In genomic region chr18:24019641-24020331, GRCh38 we compare ENCODE assay signal across 8 cellular contexts. TPM values are rescaled to one million over a fixed set of nuclear protein-coding genes. Genes with fewer than 3 reads are reported as not detected.
A peak's percentile ranks its signal among the peaks of the same experiment; 100 is the strongest.
DNase-seq lines count a peak whose midpoint lies in the region; ATAC-seq and TF ChIP-seq lines count a peak whose summit lies in the region.

No MANE protein-coding gene starts in this region.

- no peaks in the 10 kb centered on the region for H3K27me3 ChIP-seq in body of pancreas

- no peak for TF ChIP-seq POLR2A in body of pancreas (IDR thresholded peaks at IDR 0.05)

- TF ChIP-seq CTCF in mucosa of descending colon (IDR thresholded peaks at IDR 0.05) = no peak
- no peak for TF ChIP-seq CTCF in body of pancreas (IDR thresholded peaks at IDR 0.05)

- no peak overlapping the region for H3K27ac ChIP-seq in body of pancreas

- H3K36me3 ChIP-seq in mucosa of descending colon (ENCODE audit: low read depth) (no peaks in the 10 kb centered on the region), body of pancreas (replicated peaks in 1 of 2; ENCODE audit: insufficient read depth in 1 of 2, low read depth in 2 of 2) (no peaks in the 10 kb centered on the region)

- DNase-seq in GM19240 (ENCODE audit: insufficient read length, low spot score) (peak; percentile 53), T-helper 9 cell (peak; percentile 23), mucosa of descending colon (no peak), NCI-H1417 treated with DMSO at 0.1 percent for 48 hours (lab: John Stamatoyannopoulos, UW) (no peak), HK-2 (ENCODE audit: unreplicated experiment) (no peak), cortex of kidney (lab: John Stamatoyannopoulos, UW) (no peak), body of pancreas (no peak)

- H3K4me3 ChIP-seq in mucosa of descending colon = no peak overlapping the region
- no peak overlapping the region for H3K4me3 ChIP-seq in body of pancreas

- WGBS in body of pancreas, 2 donors = 70 to 84% methylated on average over 5 of the region's 5 CpGs

- intact Hi-C loops in mucosa of descending colon (cut with DNase I, micrococcal nuclease) = no loop called here
- intact Hi-C loops in body of pancreas (cut with DNase I) = loop anchor here (10.0 kb wide), 1 partner anchor 55 kb away; no protein-coding TSS in a partner anchor

- H3K9me3 ChIP-seq in mucosa of descending colon = no peaks in the 10 kb centered on the region
- H3K9me3 ChIP-seq in body of pancreas = no peaks in the 10 kb centered on the region

- H3K4me1 ChIP-seq in mucosa of descending colon (ENCODE audit: low read depth) = no peaks in the 10 kb centered on the region
- peaks cover 22% of the 10 kb centered on the region for H3K4me1 ChIP-seq in body of pancreas

- ATAC-seq in HG03064 (IDR thresholded peaks at IDR 0.05; ENCODE audit: low read depth, unreplicated experiment) = peak; percentile 74
- peak; percentile 43 for ATAC-seq in mucosa of descending colon
- no peak for ATAC-seq in body of pancreas

RNA-seq across cellular contexts. Expression of gene TTC39C, which starts 5.2 kb away (rescaled TPM):
- total RNA-seq in mucosa of descending colon (10 to 100 TPM in 2 of 3 donors, 1 to 10 TPM in 1; 8.1 to 14.6 (median 13.2) TPM), body of pancreas (10 to 100 TPM; 20.1 to 21.8 TPM)

Comparison
In these comparisons a context has a peak if more than half of its experiments do, and no peak if none do; other contexts are left out.
1. DNase-seq: peak in GM19240 (single experiment) and T-helper 9 cell (single experiment); none in mucosa of descending colon (0 of 3), NCI-H1417 treated with DMSO at 0.1 percent for 48 hours (single experiment), HK-2 (single experiment), cortex of kidney (single experiment) and body of pancreas (0 of 4).